2 cellular contexts compared by ENCODE assay signal in genomic region chr6:14844411-14844810, GRCh38.
TF ChIP-seq lines count a peak whose summit lies in the region.

No MANE protein-coding gene starts in this region.

TF ChIP-seq in HEK293, 187 proteins besides CTCF, POLR2A, EP300 and RAD21:
- 0 out of 2 replicates have a peak, but pooled peaks have one; percentile 47 for TF ChIP-seq ZNF202 (tag by site-specific recombination; IDR thresholded peaks at IDR 0.05; ENCODE audit: borderline replicate concordance)
- TF ChIP-seq ZNF394 (tag by site-specific recombination; IDR thresholded peaks at IDR 0.05; ENCODE audit: borderline replicate concordance) = no peak
- no peak for TF ChIP-seq KLF7 (tag by site-specific recombination; IDR thresholded peaks at IDR 0.05; ENCODE audit: borderline replicate concordance)
- TF ChIP-seq ZNF366 (tag by site-specific recombination; conservative IDR thresholded peaks at IDR 0.05) = no peak
- TF ChIP-seq EGR2 (tag by site-specific recombination; IDR thresholded peaks at IDR 0.05; ENCODE audit: low read depth) = peak; percentile 28; the same call in 1 of the 2 replicates

TF ChIP-seq in H1, 55 proteins besides CTCF, POLR2A, EP300 and RAD21:
- TF ChIP-seq POLR2AphosphoS5 (IDR thresholded peaks at IDR 0.05; ENCODE audit: low read depth, low read length) = no peak
- no peak for TF ChIP-seq KDM1A (IDR thresholded peaks at IDR 0.05; ENCODE audit: borderline replicate concordance, low read length)
- TF ChIP-seq GABPA (IDR thresholded peaks at IDR 0.05; ENCODE audit: borderline replicate concordance, insufficient read depth, low read length) = no peak
- no peak for TF ChIP-seq ASH2L (IDR thresholded peaks at IDR 0.05; ENCODE audit: low read length)
- TF ChIP-seq CREB1 (IDR thresholded peaks at IDR 0.05) = no peak
- TF ChIP-seq CTBP2 (IDR thresholded peaks at IDR 0.05; ENCODE audit: borderline replicate concordance, insufficient read depth, insufficient read length, low read length) = no peak
- TF ChIP-seq BACH1 (IDR thresholded peaks at IDR 0.05; ENCODE audit: low read length) = no peak
- no peak for TF ChIP-seq YY1 (IDR thresholded peaks at IDR 0.05; ENCODE audit: low read depth, low read length)
- TF ChIP-seq RBBP5 (IDR thresholded peaks at IDR 0.05; ENCODE audit: borderline replicate concordance, low read depth, low read length) = no peak
- no peak for TF ChIP-seq CHD1 (IDR thresholded peaks at IDR 0.05; ENCODE audit: low read depth, low read length)
- no peak for TF ChIP-seq MAX (IDR thresholded peaks at IDR 0.05)
- TF ChIP-seq SIRT6 (IDR thresholded peaks at IDR 0.05; ENCODE audit: low read length) = no peak
- no peak for TF ChIP-seq SRF (IDR thresholded peaks at IDR 0.05; ENCODE audit: low read depth, low read length)
- no peak for TF ChIP-seq TBP (IDR thresholded peaks at IDR 0.05; ENCODE audit: low read depth, low read length)
- no peak for TF ChIP-seq CHD2 (IDR thresholded peaks at IDR 0.05; ENCODE audit: low read length)
- no peak for TF ChIP-seq KDM4A (IDR thresholded peaks at IDR 0.05; ENCODE audit: low read depth, low read length, severe bottlenecking)
- TF ChIP-seq FOSL1 (IDR thresholded peaks at IDR 0.05; ENCODE audit: insufficient read depth, low read depth, low read length) = no peak
- TF ChIP-seq ZNF274 (IDR thresholded peaks at IDR 0.05; ENCODE audit: borderline replicate concordance, extremely low read depth, low read length) = no peak
